ENCODE assay signal across 24 cellular contexts in the genomic region with DNA sequence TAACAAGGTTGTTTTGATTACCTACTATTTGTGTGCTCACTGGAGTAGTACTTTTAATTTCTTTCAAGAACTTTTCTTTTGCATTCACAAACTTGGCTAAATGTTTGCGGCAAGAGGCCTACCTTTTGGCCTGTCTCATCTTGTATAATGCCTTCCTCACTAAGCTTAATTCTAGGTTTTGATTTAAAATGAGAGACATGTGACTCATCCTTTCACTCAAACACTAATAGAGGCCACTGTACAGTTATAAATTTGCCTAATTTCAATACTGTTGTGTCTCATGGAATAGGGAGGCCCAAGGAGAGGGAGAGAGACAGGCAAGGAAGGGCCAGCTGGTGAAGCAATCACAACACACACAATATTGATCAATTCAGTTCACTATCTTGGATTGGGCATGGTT.
"Had no signal": no experiment of that assay in that cellular context is flagged by ENCODE, and none has a peak within 500 bp of the region (broad histone marks: within the 10 kb centered on the region; RNA-seq: fewer than 3 reads in every experiment).

No MANE protein-coding gene starts in this region.

- ATAC-seq: HepG2, K562 had no signal

- H3K9me3 ChIP-seq: SJSA1 had no signal

- H3K4me3 ChIP-seq: K562, SJSA1, SK-N-MC had no signal

- H3K27me3 ChIP-seq: SJSA1 had no signal

- H3K4me2 ChIP-seq: KMS-11 had no signal

- H3K9ac ChIP-seq: KMS-11 had no signal

- DNase-seq: Kasumi-1, MV-4-11, NCI-H1048, NCI-H1105, NCI-H1417, NCI-H1436 treated with DMSO at 0.1 percent for 48 hours, NCI-H1694, NCI-H187 treated with DMSO at 0.1 percent for 48 hours, NCI-H2029 treated with DMSO at 0.1 percent for 48 hours, NCI-H2171 treated with DMSO at 0.1 percent for 48 hours, NCI-H2227 treated with DMSO at 0.1 percent for 48 hours, NCI-H524, NCI-H526 treated with DMSO at 0.1 percent for 48 hours, NCI-H748 treated with DMSO at 0.1 percent for 48 hours, Right ventricle myocardium superior, RPMI8226, SIG-M5 had no signal

- FAIRE-seq: HepG2, K562, RCC 7860 had no signal

- H3K27ac ChIP-seq: KMS-11, SJSA1, SK-N-MC had no signal

- H3K9me3 Mint-ChIP-seq: IgD-negative memory B cell had no signal

- H3K27me3 Mint-ChIP-seq: IgD-negative memory B cell had no signal

- H3K4me3 Mint-ChIP-seq: IgD-negative memory B cell had no signal
